1 cellular context compared by ENCODE assay signal in the genomic region with DNA sequence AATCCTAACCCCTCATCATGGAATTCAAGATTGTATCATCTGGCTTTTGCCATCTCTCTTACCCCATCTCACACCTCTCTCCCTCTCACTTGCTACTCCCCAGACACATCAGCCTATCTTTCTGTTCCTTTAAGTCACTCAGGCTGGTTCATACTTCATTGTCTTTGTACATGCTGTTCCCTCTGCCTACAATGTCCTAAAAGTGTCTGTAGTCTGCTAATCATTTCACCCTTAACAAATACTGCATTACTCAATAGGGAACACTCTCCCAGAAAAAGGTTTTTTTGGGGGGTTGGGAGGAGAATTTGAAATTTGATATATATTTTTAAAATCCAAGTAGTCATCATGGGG.
TF ChIP-seq lines count a peak whose summit lies in the region.

No MANE protein-coding gene starts in this region.

TF ChIP-seq in GM23338, 12 proteins besides CTCF, POLR2A, EP300 and RAD21 (continued from another document):
- TF ChIP-seq, protein P1, sequence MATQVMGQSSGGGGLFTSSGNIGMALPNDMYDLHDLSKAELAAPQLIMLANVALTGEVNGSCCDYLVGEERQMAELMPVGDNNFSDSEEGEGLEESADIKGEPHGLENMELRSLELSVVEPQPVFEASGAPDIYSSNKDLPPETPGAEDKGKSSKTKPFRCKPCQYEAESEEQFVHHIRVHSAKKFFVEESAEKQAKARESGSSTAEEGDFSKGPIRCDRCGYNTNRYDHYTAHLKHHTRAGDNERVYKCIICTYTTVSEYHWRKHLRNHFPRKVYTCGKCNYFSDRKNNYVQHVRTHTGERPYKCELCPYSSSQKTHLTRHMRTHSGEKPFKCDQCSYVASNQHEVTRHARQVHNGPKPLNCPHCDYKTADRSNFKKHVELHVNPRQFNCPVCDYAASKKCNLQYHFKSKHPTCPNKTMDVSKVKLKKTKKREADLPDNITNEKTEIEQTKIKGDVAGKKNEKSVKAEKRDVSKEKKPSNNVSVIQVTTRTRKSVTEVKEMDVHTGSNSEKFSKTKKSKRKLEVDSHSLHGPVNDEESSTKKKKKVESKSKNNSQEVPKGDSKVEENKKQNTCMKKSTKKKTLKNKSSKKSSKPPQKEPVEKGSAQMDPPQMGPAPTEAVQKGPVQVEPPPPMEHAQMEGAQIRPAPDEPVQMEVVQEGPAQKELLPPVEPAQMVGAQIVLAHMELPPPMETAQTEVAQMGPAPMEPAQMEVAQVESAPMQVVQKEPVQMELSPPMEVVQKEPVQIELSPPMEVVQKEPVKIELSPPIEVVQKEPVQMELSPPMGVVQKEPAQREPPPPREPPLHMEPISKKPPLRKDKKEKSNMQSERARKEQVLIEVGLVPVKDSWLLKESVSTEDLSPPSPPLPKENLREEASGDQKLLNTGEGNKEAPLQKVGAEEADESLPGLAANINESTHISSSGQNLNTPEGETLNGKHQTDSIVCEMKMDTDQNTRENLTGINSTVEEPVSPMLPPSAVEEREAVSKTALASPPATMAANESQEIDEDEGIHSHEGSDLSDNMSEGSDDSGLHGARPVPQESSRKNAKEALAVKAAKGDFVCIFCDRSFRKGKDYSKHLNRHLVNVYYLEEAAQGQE (IDR thresholded peaks at IDR 0.05; ENCODE audit: unreplicated experiment) = no peak
- no peak for TF ChIP-seq ZNF114 (CRISPR knock-in tag; IDR thresholded peaks at IDR 0.05)
- no peak for TF ChIP-seq JUNB (IDR thresholded peaks at IDR 0.05; ENCODE audit: unreplicated experiment)
- no peak for TF ChIP-seq POLR2AphosphoS5 (IDR thresholded peaks at IDR 0.05; ENCODE audit: low read depth)
- TF ChIP-seq, protein P2, sequence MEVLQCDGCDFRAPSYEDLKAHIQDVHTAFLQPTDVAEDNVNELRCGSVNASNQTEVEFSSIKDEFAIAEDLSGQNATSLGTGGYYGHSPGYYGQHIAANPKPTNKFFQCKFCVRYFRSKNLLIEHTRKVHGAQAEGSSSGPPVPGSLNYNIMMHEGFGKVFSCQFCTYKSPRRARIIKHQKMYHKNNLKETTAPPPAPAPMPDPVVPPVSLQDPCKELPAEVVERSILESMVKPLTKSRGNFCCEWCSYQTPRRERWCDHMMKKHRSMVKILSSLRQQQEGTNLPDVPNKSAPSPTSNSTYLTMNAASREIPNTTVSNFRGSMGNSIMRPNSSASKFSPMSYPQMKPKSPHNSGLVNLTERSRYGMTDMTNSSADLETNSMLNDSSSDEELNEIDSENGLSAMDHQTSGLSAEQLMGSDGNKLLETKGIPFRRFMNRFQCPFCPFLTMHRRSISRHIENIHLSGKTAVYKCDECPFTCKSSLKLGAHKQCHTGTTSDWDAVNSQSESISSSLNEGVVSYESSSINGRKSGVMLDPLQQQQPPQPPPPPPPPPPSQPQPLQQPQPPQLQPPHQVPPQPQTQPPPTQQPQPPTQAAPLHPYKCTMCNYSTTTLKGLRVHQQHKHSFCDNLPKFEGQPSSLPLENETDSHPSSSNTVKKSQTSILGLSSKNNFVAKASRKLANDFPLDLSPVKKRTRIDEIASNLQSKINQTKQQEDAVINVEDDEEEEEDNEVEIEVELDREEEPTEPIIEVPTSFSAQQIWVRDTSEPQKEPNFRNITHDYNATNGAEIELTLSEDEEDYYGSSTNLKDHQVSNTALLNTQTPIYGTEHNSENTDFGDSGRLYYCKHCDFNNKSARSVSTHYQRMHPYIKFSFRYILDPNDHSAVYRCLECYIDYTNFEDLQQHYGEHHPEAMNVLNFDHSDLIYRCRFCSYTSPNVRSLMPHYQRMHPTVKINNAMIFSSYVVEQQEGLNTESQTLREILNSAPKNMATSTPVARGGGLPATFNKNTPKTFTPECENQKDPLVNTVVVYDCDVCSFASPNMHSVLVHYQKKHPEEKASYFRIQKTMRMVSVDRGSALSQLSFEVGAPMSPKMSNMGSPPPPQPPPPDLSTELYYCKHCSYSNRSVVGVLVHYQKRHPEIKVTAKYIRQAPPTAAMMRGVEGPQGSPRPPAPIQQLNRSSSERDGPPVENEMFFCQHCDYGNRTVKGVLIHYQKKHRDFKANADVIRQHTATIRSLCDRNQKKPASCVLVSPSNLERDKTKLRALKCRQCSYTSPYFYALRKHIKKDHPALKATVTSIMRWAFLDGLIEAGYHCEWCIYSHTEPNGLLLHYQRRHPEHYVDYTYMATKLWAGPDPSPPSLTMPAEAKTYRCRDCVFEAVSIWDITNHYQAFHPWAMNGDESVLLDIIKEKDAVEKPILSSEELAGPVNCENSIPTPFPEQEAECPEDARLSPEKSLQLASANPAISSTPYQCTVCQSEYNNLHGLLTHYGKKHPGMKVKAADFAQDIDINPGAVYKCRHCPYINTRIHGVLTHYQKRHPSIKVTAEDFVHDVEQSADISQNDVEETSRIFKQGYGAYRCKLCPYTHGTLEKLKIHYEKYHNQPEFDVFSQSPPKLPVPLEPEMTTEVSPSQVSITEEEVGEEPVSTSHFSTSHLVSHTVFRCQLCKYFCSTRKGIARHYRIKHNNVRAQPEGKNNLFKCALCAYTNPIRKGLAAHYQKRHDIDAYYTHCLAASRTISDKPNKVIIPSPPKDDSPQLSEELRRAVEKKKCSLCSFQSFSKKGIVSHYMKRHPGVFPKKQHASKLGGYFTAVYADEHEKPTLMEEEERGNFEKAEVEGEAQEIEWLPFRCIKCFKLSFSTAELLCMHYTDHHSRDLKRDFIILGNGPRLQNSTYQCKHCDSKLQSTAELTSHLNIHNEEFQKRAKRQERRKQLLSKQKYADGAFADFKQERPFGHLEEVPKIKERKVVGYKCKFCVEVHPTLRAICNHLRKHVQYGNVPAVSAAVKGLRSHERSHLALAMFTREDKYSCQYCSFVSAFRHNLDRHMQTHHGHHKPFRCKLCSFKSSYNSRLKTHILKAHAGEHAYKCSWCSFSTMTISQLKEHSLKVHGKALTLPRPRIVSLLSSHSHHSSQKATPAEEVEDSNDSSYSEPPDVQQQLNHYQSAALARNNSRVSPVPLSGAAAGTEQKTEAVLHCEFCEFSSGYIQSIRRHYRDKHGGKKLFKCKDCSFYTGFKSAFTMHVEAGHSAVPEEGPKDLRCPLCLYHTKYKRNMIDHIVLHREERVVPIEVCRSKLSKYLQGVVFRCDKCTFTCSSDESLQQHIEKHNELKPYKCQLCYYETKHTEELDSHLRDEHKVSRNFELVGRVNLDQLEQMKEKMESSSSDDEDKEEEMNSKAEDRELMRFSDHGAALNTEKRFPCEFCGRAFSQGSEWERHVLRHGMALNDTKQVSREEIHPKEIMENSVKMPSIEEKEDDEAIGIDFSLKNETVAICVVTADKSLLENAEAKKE (CRISPR knock-in tag; IDR thresholded peaks at IDR 0.05) = no peak
- TF ChIP-seq CREB1 (CRISPR knock-in tag; IDR thresholded peaks at IDR 0.05; ENCODE audit: low read depth) = no peak
- TF ChIP-seq, protein P3, sequence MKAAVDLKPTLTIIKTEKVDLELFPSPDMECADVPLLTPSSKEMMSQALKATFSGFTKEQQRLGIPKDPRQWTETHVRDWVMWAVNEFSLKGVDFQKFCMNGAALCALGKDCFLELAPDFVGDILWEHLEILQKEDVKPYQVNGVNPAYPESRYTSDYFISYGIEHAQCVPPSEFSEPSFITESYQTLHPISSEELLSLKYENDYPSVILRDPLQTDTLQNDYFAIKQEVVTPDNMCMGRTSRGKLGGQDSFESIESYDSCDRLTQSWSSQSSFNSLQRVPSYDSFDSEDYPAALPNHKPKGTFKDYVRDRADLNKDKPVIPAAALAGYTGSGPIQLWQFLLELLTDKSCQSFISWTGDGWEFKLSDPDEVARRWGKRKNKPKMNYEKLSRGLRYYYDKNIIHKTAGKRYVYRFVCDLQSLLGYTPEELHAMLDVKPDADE (IDR thresholded peaks at IDR 0.05) = no peak
- no peak for TF ChIP-seq EZH2phosphoT487 (IDR thresholded peaks at IDR 0.05; ENCODE audit: unreplicated experiment)
- TF ChIP-seq EZH2 (IDR thresholded peaks at IDR 0.05; ENCODE audit: low read depth, unreplicated experiment) = no peak
- TF ChIP-seq STAT1 (IDR thresholded peaks at IDR 0.05; ENCODE audit: unreplicated experiment) = no peak
TF ChIP-seq in GM23338: peak in this region for 0.
